31 cellular contexts compared by ENCODE assay signal in the genomic region with DNA sequence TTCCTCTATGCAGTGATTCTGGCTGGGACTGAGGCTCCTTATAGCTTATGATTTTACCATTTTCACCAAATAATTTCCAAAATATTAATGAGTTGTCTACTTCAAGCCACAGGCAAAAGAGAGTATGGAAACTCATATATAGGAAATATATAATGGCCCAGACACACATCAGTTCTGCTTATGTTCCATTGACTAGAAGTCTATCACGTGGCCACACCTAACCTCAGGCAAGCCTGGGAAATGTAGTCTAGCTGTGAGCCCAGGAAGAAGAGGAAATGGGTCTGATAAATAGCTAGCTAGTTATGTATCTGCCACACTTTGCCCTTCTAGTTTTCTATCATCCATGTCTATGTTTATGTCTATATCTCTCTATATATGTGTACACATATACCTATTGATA.
"Had no signal": no experiment of that assay in that cellular context is flagged by ENCODE, and none has a peak within 500 bp of the region (broad histone marks: within the 10 kb centered on the region; RNA-seq: fewer than 3 reads in every experiment).

No MANE protein-coding gene starts in this region.

- H3K36me3 Mint-ChIP-seq: activated CD8-positive, alpha-beta memory T cell treated with anti-CD3 and anti-CD28 coated beads, Interleukin-2, amount 10 ng/mL, durations not matched to agents 7 days and 5 days; activated naive CD4-positive, alpha-beta T cell treated with anti-CD3 and anti-CD28 coated beads, Interleukin-2, amount 10 ng/mL, durations not matched to agents 7 days and 5 days; activated naive CD8-positive, alpha-beta T cell had no signal

- DNase-seq: activated B cell treated with CpG ODN at 0.5 μM for 24 hours; activated CD4-positive, alpha-beta memory T cell treated with anti-CD3 and anti-CD28 coated beads, Interleukin-2, amount 10 ng/mL, durations not matched to agents 7 days and 5 days; activated CD4-positive, alpha-beta T cell treated with anti-CD3 and anti-CD28 coated beads for 4 hours; activated CD4-positive, CD25-positive, alpha-beta regulatory T cell treated with anti-CD3 and anti-CD28 coated beads, Interleukin-2, amount 50 U/mL, for 72 hours; activated CD8-positive, alpha-beta memory T cell treated with anti-CD3 and anti-CD28 coated beads for 24 hours; activated CD8-positive, alpha-beta memory T cell treated with anti-CD3 and anti-CD28 coated beads, Interleukin-2, amount 10 ng/mL, durations not matched to agents 7 days and 5 days; activated CD8-positive, alpha-beta memory T cell treated with anti-CD3 and anti-CD28 coated beads, Interleukin-2, amount 50 U/mL, for 48 hours; activated effector memory CD4-positive, alpha-beta T cell treated with Interleukin-2 at 50 U/mL for 16 hours; activated naive CD4-positive, alpha-beta T cell treated with anti-CD3 and anti-CD28 coated beads, Interleukin-2, amount 10 ng/mL, durations not matched to agents 7 days and 5 days; activated naive CD8-positive, alpha-beta T cell treated with anti-CD3 and anti-CD28 coated beads, Interleukin-2, amount 50 U/mL, for 24 hours; activated T-cell treated with anti-CD3 and anti-CD28 coated beads, Interleukin-2, amount 50 U/mL, for 48 hours; amniotic stem cell; aorta; brain microvascular endothelial cell; central memory CD4-positive, alpha-beta T cell; Kasumi-1; MM.1S; NCI-H1436 treated with DMSO at 0.1 percent for 48 hours; NCI-H1694 treated with DMSO at 0.1 percent for 48 hours; NCI-H2029; NCI-H2107; NCI-H2171; NCI-H510A; NCI-H526; NCI-H748 treated with DMSO at 0.1 percent for 48 hours; NK-92 treated with Interleukin-12 subunit alpha and Interleukin-12 subunit beta, amount 100 ng/mL, for 24 hours; PC-9; SIG-M5; T1000 had no signal

- H3K4me1 Mint-ChIP-seq: activated B cell treated with CpG ODN at 0.5 μM for 24 hours; activated CD4-positive, alpha-beta memory T cell treated with anti-CD3 and anti-CD28 coated beads, Interleukin-2, amount 10 ng/mL, durations not matched to agents 7 days and 5 days; activated CD8-positive, alpha-beta memory T cell treated with anti-CD3 and anti-CD28 coated beads, Interleukin-2, amount 10 ng/mL, durations not matched to agents 7 days and 5 days; activated naive CD4-positive, alpha-beta T cell treated with anti-CD3 and anti-CD28 coated beads, Interleukin-2, amount 10 ng/mL, durations not matched to agents 7 days and 5 days; activated naive CD8-positive, alpha-beta T cell treated with anti-CD3 and anti-CD28 coated beads, Interleukin-2, amount 50 U/mL, for 24 hours had no signal

- H3K27ac Mint-ChIP-seq: activated B cell treated with CpG ODN at 0.5 μM for 24 hours; activated CD4-positive, alpha-beta memory T cell treated with anti-CD3 and anti-CD28 coated beads, Interleukin-2, amount 10 ng/mL, durations not matched to agents 7 days and 5 days; activated CD8-positive, alpha-beta memory T cell treated with anti-CD3 and anti-CD28 coated beads, Interleukin-2, amount 10 ng/mL, durations not matched to agents 7 days and 5 days; activated naive CD4-positive, alpha-beta T cell treated with anti-CD3 and anti-CD28 coated beads, Interleukin-2, amount 10 ng/mL, durations not matched to agents 7 days and 5 days; activated naive CD8-positive, alpha-beta T cell; activated naive CD8-positive, alpha-beta T cell treated with anti-CD3 and anti-CD28 coated beads, Interleukin-2, amount 50 U/mL, for 24 hours had no signal

- ATAC-seq: activated CD8-positive, alpha-beta memory T cell treated with anti-CD3 and anti-CD28 coated beads, Interleukin-2, amount 10 ng/mL, durations not matched to agents 7 days and 5 days; activated naive CD8-positive, alpha-beta T cell treated with anti-CD3 and anti-CD28 coated beads, Interleukin-2, amount 50 U/mL, for 24 hours; Right ventricle myocardium inferior had no signal

- H3K27me3 Mint-ChIP-seq: activated B cell treated with CpG ODN at 0.5 μM for 24 hours; activated CD4-positive, alpha-beta memory T cell treated with anti-CD3 and anti-CD28 coated beads, Interleukin-2, amount 10 ng/mL, durations not matched to agents 7 days and 5 days; activated CD8-positive, alpha-beta memory T cell treated with anti-CD3 and anti-CD28 coated beads, Interleukin-2, amount 10 ng/mL, durations not matched to agents 7 days and 5 days; activated naive CD4-positive, alpha-beta T cell treated with anti-CD3 and anti-CD28 coated beads, Interleukin-2, amount 10 ng/mL, durations not matched to agents 7 days and 5 days; activated naive CD8-positive, alpha-beta T cell; activated naive CD8-positive, alpha-beta T cell treated with anti-CD3 and anti-CD28 coated beads, Interleukin-2, amount 50 U/mL, for 24 hours had no signal

- H3K9me3 Mint-ChIP-seq: activated CD4-positive, alpha-beta memory T cell treated with anti-CD3 and anti-CD28 coated beads, Interleukin-2, amount 10 ng/mL, durations not matched to agents 7 days and 5 days; activated naive CD4-positive, alpha-beta T cell treated with anti-CD3 and anti-CD28 coated beads, Interleukin-2, amount 10 ng/mL, durations not matched to agents 7 days and 5 days had no signal

- H3K4me3 Mint-ChIP-seq: activated B cell treated with CpG ODN at 0.5 μM for 24 hours; activated CD4-positive, alpha-beta memory T cell treated with anti-CD3 and anti-CD28 coated beads, Interleukin-2, amount 10 ng/mL, durations not matched to agents 7 days and 5 days; activated CD8-positive, alpha-beta memory T cell treated with anti-CD3 and anti-CD28 coated beads, Interleukin-2, amount 10 ng/mL, durations not matched to agents 7 days and 5 days; activated naive CD4-positive, alpha-beta T cell treated with anti-CD3 and anti-CD28 coated beads, Interleukin-2, amount 10 ng/mL, durations not matched to agents 7 days and 5 days; activated naive CD8-positive, alpha-beta T cell; activated naive CD8-positive, alpha-beta T cell treated with anti-CD3 and anti-CD28 coated beads, Interleukin-2, amount 50 U/mL, for 24 hours had no signal
